In genomic region chr22:47647720-47648119, GRCh38 we compare ENCODE assay signal across 1 cellular context.
TF ChIP-seq lines count a peak whose summit lies in the region.

No MANE protein-coding gene starts in this region.

TF ChIP-seq in HEK293, 187 proteins besides CTCF, POLR2A, EP300 and RAD21 (continued from another document):
- TF ChIP-seq ZBTB6 (tag by site-specific recombination; IDR thresholded peaks at IDR 0.05) (no peak), ZNF555 (tag by site-specific recombination; conservative IDR thresholded peaks at IDR 0.05) (no peak), ZNF18 (tag by site-specific recombination; IDR thresholded peaks at IDR 0.05) (peak; percentile 6; the same call in 1 of the 2 replicates)
